ENCODE assay signal across 17 cellular contexts in genomic region chr7:66118603-66119002, GRCh38. TPM values are rescaled to one million over a fixed set of nuclear protein-coding genes. Genes with fewer than 3 reads are reported as not detected.
DNase-seq lines count a peak whose midpoint lies in the region; ATAC-seq and TF ChIP-seq lines count a peak whose summit lies in the region.
"Had no signal": no experiment of that assay in that cellular context is flagged by ENCODE, and none has a peak within 500 bp of the region (broad histone marks: within the 10 kb centered on the region; RNA-seq: fewer than 3 reads in every experiment).

No MANE protein-coding gene starts in this region.

- WGBS in hepatocyte (ENCODE audit: low lambda C conversion rate, missing lambda C conversion rate) = 92% methylated on average over 3 of the region's 3 CpGs

- CTCF ChIA-PET in CD4-positive, alpha-beta T cell (lab: Charles Lee) = no interaction called here
- CTCF ChIA-PET in activated CD8-positive, alpha-beta T cell treated with anti-CD3 and anti-CD28 coated beads, Interleukin-2, amount 10 ng/mL, durations not matched to agents 7 days and 5 days (lab: Charles Lee) = no interaction called here

- no peak for ATAC-seq in CD4-positive, alpha-beta T cell (ENCODE audit: poor library complexity)
- peak; percentile 46 for ATAC-seq in activated T-helper 17 cell treated with anti-CD3 and anti-CD28 coated beads, Interleukin-2, amount 50 U/mL, for 72 hours (replicated peaks)
- ATAC-seq in HG03342 (IDR thresholded peaks at IDR 0.05; ENCODE audit: unreplicated experiment) = no peak
- no peak for ATAC-seq in activated CD8-positive, alpha-beta T cell treated with anti-CD3 and anti-CD28 coated beads, Interleukin-2, amount 10 ng/mL, durations not matched to agents 7 days and 5 days
- no peak for ATAC-seq in HG03025 (IDR thresholded peaks at IDR 0.05; ENCODE audit: low FRiP score, unreplicated experiment)
- ATAC-seq: naive thymus-derived CD4-positive, alpha-beta T cell had no signal

- no peak for TF ChIP-seq CTCF in 22Rv1 (IDR thresholded peaks at IDR 0.05)
- TF ChIP-seq CTCF in CD4-positive, alpha-beta T cell (IDR thresholded peaks at IDR 0.05) = no peak
- TF ChIP-seq CTCF in hepatocyte (IDR thresholded peaks at IDR 0.05; ENCODE audit: poor library complexity) = no peak

- POLR2A ChIA-PET in CD4-positive, alpha-beta T cell (lab: Charles Lee) = no interaction called here
- POLR2A ChIA-PET in activated CD8-positive, alpha-beta T cell treated with anti-CD3 and anti-CD28 coated beads, Interleukin-2, amount 10 ng/mL, durations not matched to agents 7 days and 5 days (lab: Charles Lee) = no interaction called here

- peaks cover 66% of the 10 kb centered on the region for H3K4me1 Mint-ChIP-seq in CD4-positive, alpha-beta T cell (ENCODE audit: low read depth)
- peaks cover 27% of the 10 kb centered on the region for H3K4me1 Mint-ChIP-seq in activated T-helper 17 cell treated with anti-CD3 and anti-CD28 coated beads, Interleukin-2, amount 50 U/mL, for 72 hours
- peaks cover 41% of the 10 kb centered on the region for H3K4me1 Mint-ChIP-seq in activated CD8-positive, alpha-beta T cell treated with anti-CD3 and anti-CD28 coated beads, Interleukin-2, amount 10 ng/mL, durations not matched to agents 7 days and 5 days (ENCODE audit: low read depth)

- H3K27ac ChIP-seq in 22Rv1 (peak overlapping the region; percentile 34; the same call in 1 of the 2 replicates), hepatocyte (peak overlapping the region; percentile 28)
- no peak overlapping the region for H3K27ac ChIP-seq in CD4-positive, alpha-beta T cell (ENCODE audit: low read depth, low read length)
- H3K27ac ChIP-seq: coronary artery, HL-60 had no signal

- H4K20me1 ChIP-seq in hepatocyte (ENCODE audit: insufficient read depth, poor library complexity, severe bottlenecking) = peaks cover 23% of the 10 kb centered on the region

- H3K4me3 ChIP-seq in hepatocyte = no peak overlapping the region
- H3K4me3 ChIP-seq: coronary artery had no signal

- no peak for DNase-seq in CD4-positive, alpha-beta T cell
- no peak for DNase-seq in hepatocyte (ENCODE audit: low spot score)
- DNase-seq in activated CD8-positive, alpha-beta T cell treated with anti-CD3 and anti-CD28 coated beads, Interleukin-2, amount 10 ng/mL, durations not matched to agents 7 days and 5 days = no peak
- DNase-seq in HPDE6-E6E7 (ENCODE audit: extremely low spot score) = no peak
- DNase-seq: activated CD4-positive, alpha-beta memory T cell treated with anti-CD3 and anti-CD28 coated beads, Interleukin-2, amount 10 ng/mL, durations not matched to agents 7 days and 5 days; DMS79 treated with DMSO at 0.1 percent for 48 hours; Kasumi-1; naive thymus-derived CD4-positive, alpha-beta T cell; NCI-H1694 treated with DMSO at 0.1 percent for 48 hours; NCI-H446; stimulated activated CD4-positive, alpha-beta T cell treated with anti-CD3 and anti-CD28 coated beads, Interleukin-15, amount 100 ng/mL, for 24 hours had no signal

- intact Hi-C loops in CD4-positive, alpha-beta T cell (cut with DNase I, micrococcal nuclease) = loop anchor here (5.0 to 10.0 kb wide), 7 partner anchors 86 to 1186 kb away; partner anchors contain the start of genes TPST1 (in 2 of the 2), GUSB (in 1 of the 2) and VKORC1L1 (in 1 of the 2)

- no peak overlapping the region for H2AFZ ChIP-seq in hepatocyte

- H3K36me3 ChIP-seq in hepatocyte (replicated peaks; ENCODE audit: insufficient read depth, low read depth) = no peaks in the 10 kb centered on the region

- peak overlapping the region; percentile 52 for H3K4me3 Mint-ChIP-seq in CD4-positive, alpha-beta T cell
- peak overlapping the region; percentile 98 for H3K4me3 Mint-ChIP-seq in activated T-helper 17 cell treated with anti-CD3 and anti-CD28 coated beads, Interleukin-2, amount 50 U/mL, for 72 hours
- H3K4me3 Mint-ChIP-seq in activated CD8-positive, alpha-beta T cell treated with anti-CD3 and anti-CD28 coated beads, Interleukin-2, amount 10 ng/mL, durations not matched to agents 7 days and 5 days = no peak overlapping the region
- H3K4me3 Mint-ChIP-seq: activated CD4-positive, alpha-beta memory T cell treated with anti-CD3 and anti-CD28 coated beads, Interleukin-2, amount 10 ng/mL, durations not matched to agents 7 days and 5 days had no signal

- H3K27me3 ChIP-seq in CD4-positive, alpha-beta T cell (ENCODE audit: control insufficient read depth, insufficient read depth, low read length) = no peaks in the 10 kb centered on the region
- H3K27me3 ChIP-seq in hepatocyte = no peaks in the 10 kb centered on the region

- no peaks in the 10 kb centered on the region for H3K9me2 ChIP-seq in hepatocyte (replicated peaks; ENCODE audit: insufficient read depth)

- H3K4me1 ChIP-seq in hepatocyte (ENCODE audit: insufficient read depth) = peaks cover 21% of the 10 kb centered on the region

- H3K36me3 Mint-ChIP-seq in CD4-positive, alpha-beta T cell (ENCODE audit: low read depth) = peaks cover 21% of the 10 kb centered on the region
- H3K36me3 Mint-ChIP-seq in activated T-helper 17 cell treated with anti-CD3 and anti-CD28 coated beads, Interleukin-2, amount 50 U/mL, for 72 hours (ENCODE audit: low read depth) = peaks cover 55% of the 10 kb centered on the region
- H3K36me3 Mint-ChIP-seq in activated CD8-positive, alpha-beta T cell treated with anti-CD3 and anti-CD28 coated beads, Interleukin-2, amount 10 ng/mL, durations not matched to agents 7 days and 5 days (ENCODE audit: low read depth) = peaks cover 29% of the 10 kb centered on the region

- no peak overlapping the region for H3K4me2 ChIP-seq in hepatocyte

- no peaks in the 10 kb centered on the region for H3K27me3 Mint-ChIP-seq in CD4-positive, alpha-beta T cell
- no peaks in the 10 kb centered on the region for H3K27me3 Mint-ChIP-seq in activated T-helper 17 cell treated with anti-CD3 and anti-CD28 coated beads, Interleukin-2, amount 50 U/mL, for 72 hours
- no peaks in the 10 kb centered on the region for H3K27me3 Mint-ChIP-seq in activated CD8-positive, alpha-beta T cell treated with anti-CD3 and anti-CD28 coated beads, Interleukin-2, amount 10 ng/mL, durations not matched to agents 7 days and 5 days (ENCODE audit: low read depth)
- H3K27me3 Mint-ChIP-seq: activated CD4-positive, alpha-beta memory T cell treated with anti-CD3 and anti-CD28 coated beads, Interleukin-2, amount 10 ng/mL, durations not matched to agents 7 days and 5 days; naive thymus-derived CD4-positive, alpha-beta T cell had no signal

- H3K27ac Mint-ChIP-seq in CD4-positive, alpha-beta T cell = peak overlapping the region; percentile 54
- peak overlapping the region; percentile 29 for H3K27ac Mint-ChIP-seq in activated T-helper 17 cell treated with anti-CD3 and anti-CD28 coated beads, Interleukin-2, amount 50 U/mL, for 72 hours
- H3K27ac Mint-ChIP-seq in activated CD8-positive, alpha-beta T cell treated with anti-CD3 and anti-CD28 coated beads, Interleukin-2, amount 10 ng/mL, durations not matched to agents 7 days and 5 days = no peak overlapping the region
- H3K27ac Mint-ChIP-seq: activated CD4-positive, alpha-beta memory T cell treated with anti-CD3 and anti-CD28 coated beads, Interleukin-2, amount 10 ng/mL, durations not matched to agents 7 days and 5 days had no signal

- peaks cover 83% of the 10 kb centered on the region for H3K79me2 ChIP-seq in hepatocyte

- H3K9me3 ChIP-seq in CD4-positive, alpha-beta T cell (ENCODE audit: control insufficient read depth, low read length) = no peaks in the 10 kb centered on the region
- no peaks in the 10 kb centered on the region for H3K9me3 ChIP-seq in hepatocyte (ENCODE audit: low read depth)

- no peaks in the 10 kb centered on the region for H3K9me3 Mint-ChIP-seq in CD4-positive, alpha-beta T cell
- H3K9me3 Mint-ChIP-seq in activated T-helper 17 cell treated with anti-CD3 and anti-CD28 coated beads, Interleukin-2, amount 50 U/mL, for 72 hours = no peaks in the 10 kb centered on the region
- H3K9me3 Mint-ChIP-seq in activated CD8-positive, alpha-beta T cell treated with anti-CD3 and anti-CD28 coated beads, Interleukin-2, amount 10 ng/mL, durations not matched to agents 7 days and 5 days (ENCODE audit: insufficient read depth) = no peaks in the 10 kb centered on the region
- H3K9me3 Mint-ChIP-seq: activated CD4-positive, alpha-beta memory T cell treated with anti-CD3 and anti-CD28 coated beads, Interleukin-2, amount 10 ng/mL, durations not matched to agents 7 days and 5 days had no signal

RNA-seq across cellular contexts. Expression of gene CRCP, which starts 4.0 kb away (rescaled TPM):
- total RNA-seq in CD4-positive, alpha-beta T cell = 10 to 100 TPM; 29.2 to 29.4 TPM
- 10 to 100 TPM; 19.6 to 25.7 TPM for total RNA-seq in activated T-helper 17 cell treated with anti-CD3 and anti-CD28 coated beads, Interleukin-2, amount 50 U/mL, for 72 hours
- 38.0 and 41.6 TPM in 2 replicates for total RNA-seq in hepatocyte
- polyA plus RNA-seq in hepatocyte = 9.0 and 13.8 TPM in 2 replicates
- 10 to 100 TPM; 29.0 to 31.3 TPM for total RNA-seq in activated CD8-positive, alpha-beta T cell treated with anti-CD3 and anti-CD28 coated beads, Interleukin-2, amount 10 ng/mL, durations not matched to agents 7 days and 5 days

RNA-seq across cellular contexts. Expression of gene ASL, which starts 43.0 kb away (rescaled TPM):
- total RNA-seq in CD4-positive, alpha-beta T cell = 10 to 100 TPM; 11.2 to 12.3 TPM
- total RNA-seq in activated T-helper 17 cell treated with anti-CD3 and anti-CD28 coated beads, Interleukin-2, amount 50 U/mL, for 72 hours = 10 to 100 TPM; 33.8 to 34.7 TPM
- 83.7 and 98.5 TPM in 2 replicates for total RNA-seq in hepatocyte
- polyA plus RNA-seq in hepatocyte = 101 and 109 TPM in 2 replicates
- 10 to 100 TPM; 29.9 to 34.1 TPM for total RNA-seq in activated CD8-positive, alpha-beta T cell treated with anti-CD3 and anti-CD28 coated beads, Interleukin-2, amount 10 ng/mL, durations not matched to agents 7 days and 5 days
